1 cellular context compared by ENCODE assay signal in the genomic region with DNA sequence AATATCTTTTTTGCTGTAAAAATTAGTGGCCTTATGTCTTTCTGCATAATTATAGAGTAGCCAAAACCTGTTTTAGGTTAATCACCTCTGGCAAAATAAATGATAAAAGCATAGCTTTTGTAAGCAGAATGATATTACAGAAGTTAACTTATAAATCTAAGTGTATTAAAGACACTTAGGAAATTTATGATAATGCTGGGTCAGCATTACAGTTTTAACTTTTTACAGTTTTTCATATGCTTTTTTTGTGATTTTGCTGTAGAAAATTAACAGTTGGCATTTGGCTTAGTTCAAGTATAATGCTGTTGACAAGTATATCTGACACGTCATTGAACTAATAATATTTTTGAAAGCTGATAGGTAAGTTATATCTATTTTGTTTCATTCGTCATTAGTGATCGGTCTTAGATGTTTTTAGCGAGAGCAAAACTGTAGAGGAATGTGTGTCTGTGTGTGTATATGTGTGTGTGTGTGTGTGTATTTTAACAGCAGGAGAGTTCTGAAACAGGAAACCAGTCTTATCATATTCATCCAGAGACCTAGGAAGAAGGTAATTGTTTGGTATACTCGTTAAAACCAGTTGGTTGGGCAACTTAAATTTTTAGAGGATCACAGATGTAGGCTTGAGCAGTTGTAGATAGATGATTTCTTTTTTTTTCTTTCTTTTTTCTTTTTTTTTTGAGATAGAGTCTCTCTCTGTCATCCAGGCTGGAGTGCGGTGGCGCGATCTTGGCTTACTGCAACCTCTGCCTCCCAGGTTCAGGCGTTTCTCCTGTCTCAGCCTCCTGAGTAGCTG.
TF ChIP-seq lines count a peak whose summit lies in the region.

No MANE protein-coding gene starts in this region.

TF ChIP-seq in GM12878, 131 proteins besides CTCF, POLR2A, EP300 and RAD21:
- no peak for TF ChIP-seq CREB1 (IDR thresholded peaks at IDR 0.05; ENCODE audit: low read depth)
- TF ChIP-seq SREBF2 (IDR thresholded peaks at IDR 0.05; ENCODE audit: low read length) = no peak
- no peak for TF ChIP-seq IKZF2 (IDR thresholded peaks at IDR 0.05)
- TF ChIP-seq, protein P1, sequence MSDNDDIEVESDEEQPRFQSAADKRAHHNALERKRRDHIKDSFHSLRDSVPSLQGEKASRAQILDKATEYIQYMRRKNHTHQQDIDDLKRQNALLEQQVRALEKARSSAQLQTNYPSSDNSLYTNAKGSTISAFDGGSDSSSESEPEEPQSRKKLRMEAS (IDR thresholded peaks at IDR 0.05; ENCODE audit: low read depth, low read length) = no peak
- TF ChIP-seq NFYA (IDR thresholded peaks at IDR 0.05; ENCODE audit: borderline replicate concordance, low read depth, low read length) = no peak
- no peak for TF ChIP-seq POU2F2 (IDR thresholded peaks at IDR 0.05; ENCODE audit: borderline replicate concordance, low read depth, low read length)
- no peak for TF ChIP-seq MYC (IDR thresholded peaks at IDR 0.05; ENCODE audit: insufficient read depth, insufficient read length, insufficient replicate concordance, low read length, severe bottlenecking)
- TF ChIP-seq CEBPB (IDR thresholded peaks at IDR 0.05; ENCODE audit: borderline replicate concordance in 1 of 2, low read depth in 2 of 2, low read length in 2 of 2) = no peak
- TF ChIP-seq SMC3 (IDR thresholded peaks at IDR 0.05; ENCODE audit: borderline replicate concordance, low read length) = no peak
- TF ChIP-seq SREBF1 (IDR thresholded peaks at IDR 0.05; ENCODE audit: low read length) = no peak
- TF ChIP-seq FOXM1 (IDR thresholded peaks at IDR 0.05; ENCODE audit: low read depth, low read length) = no peak
- TF ChIP-seq PML (IDR thresholded peaks at IDR 0.05; ENCODE audit: low read length) = no peak
- no peak for TF ChIP-seq HDAC6 (IDR thresholded peaks at IDR 0.05; ENCODE audit: unreplicated experiment)
- no peak for TF ChIP-seq MEF2B (IDR thresholded peaks at IDR 0.05; ENCODE audit: partially characterized antibody, poor library complexity, severe bottlenecking)
- TF ChIP-seq TBL1XR1 (IDR thresholded peaks at IDR 0.05; ENCODE audit: low read depth, low read length) = no peak
- TF ChIP-seq JUNB (IDR thresholded peaks at IDR 0.05) = no peak
